In genomic region chr2:191803007-191803406, GRCh38 we compare ENCODE assay signal across 23 cellular contexts. TPM values are rescaled to one million over a fixed set of nuclear protein-coding genes. Genes with fewer than 3 reads are reported as not detected.
"Had no signal": no experiment of that assay in that cellular context is flagged by ENCODE, and none has a peak within 500 bp of the region (broad histone marks: within the 10 kb centered on the region; RNA-seq: fewer than 3 reads in every experiment).

No MANE protein-coding gene starts in this region.

- H3K9me3 ChIP-seq: colonic mucosa, esophagus muscularis mucosa, gastroesophageal sphincter, heart left ventricle, lower lobe of right lung, mucosa of descending colon had no signal

- H3K27ac ChIP-seq: colonic mucosa, epithelial cell of prostate, esophagus muscularis mucosa, foreskin keratinocyte, gastroesophageal sphincter, heart left ventricle, hepatocyte, lower lobe of right lung had no signal

- H3K36me3 ChIP-seq: colonic mucosa, esophagus muscularis mucosa, gastroesophageal sphincter, heart left ventricle, lower lobe of right lung had no signal

- H3K4me3 ChIP-seq: colonic mucosa, esophagus muscularis mucosa, gastroesophageal sphincter, heart left ventricle, hepatocyte, lower lobe of right lung, mucosa of descending colon had no signal

- H3K27me3 ChIP-seq: colonic mucosa, esophagus muscularis mucosa, foreskin keratinocyte, gastroesophageal sphincter, heart left ventricle, hepatocyte had no signal

- ATAC-seq: effector memory CD8-positive, alpha-beta T cell; foreskin keratinocyte; gastroesophageal sphincter; heart left ventricle; left colon; left lobe of liver; left ventricle myocardium superior; mucosa of descending colon had no signal

- H3K4me1 ChIP-seq: colonic mucosa, esophagus muscularis mucosa, foreskin keratinocyte, gastroesophageal sphincter, heart left ventricle, lower lobe of right lung had no signal

- DNase-seq: colonic mucosa; cortex of kidney; effector CD8-positive, alpha-beta T cell; effector memory CD8-positive, alpha-beta T cell; endodermal cell; erythroblast; foreskin keratinocyte; heart left ventricle; hypothalamus; immature natural killer cell; islet precursor cell; kidney; kidney glomerular epithelial cell; left colon; left ventricle myocardium superior; lower lobe of right lung; mesenchymal stem cell; mucosa of descending colon had no signal

RNA-seq across cellular contexts. Expression of gene CAVIN2, which starts 43.9 kb away (rescaled TPM):
- total RNA-seq: endodermal cell had no signal
